1 cellular context compared by ENCODE assay signal in genomic region chr1:43389326-43390313, GRCh38.
A peak's percentile ranks its signal among the peaks of the same experiment; 100 is the strongest.
TF ChIP-seq lines count a peak whose summit lies in the region.

Gene MED8 (minus strand): TSS chr1:43389800. CDS start chr1:43389764, 36 bp downstream.
Gene SZT2 (plus strand): TSS chr1:43389899. CDS start chr1:43389969, 70 bp downstream.

TF ChIP-seq in K562, 482 proteins besides CTCF, POLR2A, EP300 and RAD21 (continued from another document and continues in another):
- no peak for TF ChIP-seq ILK (tag; IDR thresholded peaks at IDR 0.05; ENCODE audit: borderline replicate concordance, low read depth)
- TF ChIP-seq CREBBP (IDR thresholded peaks at IDR 0.05; ENCODE audit: low read depth, low read length) = no peak
- TF ChIP-seq SETDB1 (IDR thresholded peaks at IDR 0.05; ENCODE audit: low read length) = no peak
- TF ChIP-seq CLOCK (CRISPR knock-in tag; IDR thresholded peaks at IDR 0.05; ENCODE audit: borderline replicate concordance) = no peak
- peak; percentile 99 for TF ChIP-seq SUPT5H (IDR thresholded peaks at IDR 0.05)
- no peak for TF ChIP-seq ZNF24 (IDR thresholded peaks at IDR 0.05)
- peak; percentile 37; the same call in 1 of the 2 replicates for TF ChIP-seq ZNF609 (CRISPR knock-in tag; IDR thresholded peaks at IDR 0.05; ENCODE audit: borderline replicate concordance)
- peak; percentile 97 for TF ChIP-seq PKNOX1 (IDR thresholded peaks at IDR 0.05)
- no peak for TF ChIP-seq FOXJ3 (CRISPR knock-in tag; IDR thresholded peaks at IDR 0.05)
- TF ChIP-seq ZBTB11 (CRISPR knock-in tag; IDR thresholded peaks at IDR 0.05) = peak in 2 of 3 experiments; percentile 46 to 92; a peak in 3 of 6 replicates
- TF ChIP-seq TCF7 (IDR thresholded peaks at IDR 0.05; ENCODE audit: borderline replicate concordance) = peak; percentile 23; the same call in 1 of the 2 replicates
- peak; percentile 49 for TF ChIP-seq CCNT2 (IDR thresholded peaks at IDR 0.05; ENCODE audit: borderline replicate concordance, extremely low read depth, insufficient read length, low read depth, low read length)
- TF ChIP-seq FOSL1 (tag; conservative IDR thresholded peaks at IDR 0.05) = 0 out of 2 replicates have a peak, but pooled peaks have one; percentile 31
- no peak for TF ChIP-seq ZKSCAN8 (CRISPR knock-in tag; IDR thresholded peaks at IDR 0.05)
- TF ChIP-seq ZNF584 (CRISPR knock-in tag; IDR thresholded peaks at IDR 0.05; ENCODE audit: low read depth) = no peak
- no peak for TF ChIP-seq CTCFL (IDR thresholded peaks at IDR 0.05; ENCODE audit: borderline replicate concordance, insufficient read depth, low read depth, low read length, poor library complexity, severe bottlenecking)
- 0 out of 2 replicates have a peak, but pooled peaks have one; percentile 69 for TF ChIP-seq TRIM25 (IDR thresholded peaks at IDR 0.05; ENCODE audit: borderline replicate concordance)
- peak in 1 of 2 experiments; percentile 87; a peak in 1 of 4 replicates for TF ChIP-seq ZNF318 (IDR thresholded peaks at IDR 0.05; ENCODE audit: borderline replicate concordance in 1 of 2, low read depth in 1 of 2)
- TF ChIP-seq ZNF41 (CRISPR knock-in tag; conservative IDR thresholded peaks at IDR 0.05) = no peak
- TF ChIP-seq HDAC1 (IDR thresholded peaks at IDR 0.05) = peak in 1 of 2 experiments; percentile 98; a peak in 2 of 4 replicates
- TF ChIP-seq CREB1 (IDR thresholded peaks at IDR 0.05) = peak; percentile 71
- peak; percentile 71; the same call in 1 of the 2 replicates for TF ChIP-seq CREB1 (CRISPR knock-in tag; IDR thresholded peaks at IDR 0.05)
- no peak for TF ChIP-seq ZC3H11A (IDR thresholded peaks at IDR 0.05; ENCODE audit: low read depth, low read length)
- no peak for TF ChIP-seq DACH1 (IDR thresholded peaks at IDR 0.05; ENCODE audit: partially characterized antibody)
- TF ChIP-seq MTA2 (IDR thresholded peaks at IDR 0.05; ENCODE audit: low read depth) = no peak; the same call in 1 of the 2 replicates
- no peak for TF ChIP-seq ZNF239 (CRISPR knock-in tag; IDR thresholded peaks at IDR 0.05)
- TF ChIP-seq SMAD3 (CRISPR knock-in tag; conservative IDR thresholded peaks at IDR 0.05) = no peak
- TF ChIP-seq DNMT1 (IDR thresholded peaks at IDR 0.05) = no peak
- TF ChIP-seq ZNF224 (CRISPR knock-in tag; IDR thresholded peaks at IDR 0.05) = no peak
- no peak for TF ChIP-seq ZNF124 (CRISPR knock-in tag; IDR thresholded peaks at IDR 0.05)
- no peak for TF ChIP-seq SAFB (IDR thresholded peaks at IDR 0.05; ENCODE audit: borderline replicate concordance, low read depth, low read length)
